ENCODE assay signal across 1 cellular context in the genomic region with DNA sequence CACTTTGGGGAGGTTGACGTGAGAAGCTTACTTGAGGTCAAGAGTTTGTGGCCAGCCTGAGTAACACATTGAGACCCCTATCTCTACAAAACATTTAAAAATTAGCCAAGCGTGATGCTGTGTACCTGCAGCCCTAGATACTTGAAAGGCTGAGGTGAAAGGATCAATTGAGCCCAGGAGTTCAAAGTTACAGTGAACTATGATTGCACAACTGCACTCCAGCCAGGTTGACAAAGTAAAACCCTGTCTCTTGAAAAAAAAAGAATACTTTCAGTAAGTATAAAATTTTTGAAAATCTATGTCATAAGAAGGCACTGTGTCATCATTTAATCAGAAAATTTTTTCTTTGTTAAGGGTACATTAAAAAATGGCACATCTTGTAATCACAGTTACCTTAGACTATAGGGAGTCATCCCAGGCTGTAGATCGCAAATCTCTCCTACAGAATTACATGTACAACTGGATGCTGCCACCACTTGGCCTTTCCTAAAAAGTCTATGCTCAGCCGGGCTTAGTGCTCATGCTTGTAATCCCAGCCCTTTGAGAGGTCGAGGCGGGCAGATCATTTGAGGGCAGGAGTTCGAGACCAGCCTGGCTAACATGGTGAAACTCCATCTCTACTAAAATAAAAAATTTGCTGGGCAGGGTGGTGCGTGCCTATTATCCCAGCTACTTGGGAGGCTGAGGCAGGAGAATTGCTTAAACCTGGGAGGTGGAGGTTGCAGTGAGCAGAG.
TF ChIP-seq lines count a peak whose summit lies in the region.

No MANE protein-coding gene starts in this region.

TF ChIP-seq in HepG2, 621 proteins besides CTCF, POLR2A, EP300 and RAD21 (continued from another document and continues in another):
- TF ChIP-seq, protein P1, sequence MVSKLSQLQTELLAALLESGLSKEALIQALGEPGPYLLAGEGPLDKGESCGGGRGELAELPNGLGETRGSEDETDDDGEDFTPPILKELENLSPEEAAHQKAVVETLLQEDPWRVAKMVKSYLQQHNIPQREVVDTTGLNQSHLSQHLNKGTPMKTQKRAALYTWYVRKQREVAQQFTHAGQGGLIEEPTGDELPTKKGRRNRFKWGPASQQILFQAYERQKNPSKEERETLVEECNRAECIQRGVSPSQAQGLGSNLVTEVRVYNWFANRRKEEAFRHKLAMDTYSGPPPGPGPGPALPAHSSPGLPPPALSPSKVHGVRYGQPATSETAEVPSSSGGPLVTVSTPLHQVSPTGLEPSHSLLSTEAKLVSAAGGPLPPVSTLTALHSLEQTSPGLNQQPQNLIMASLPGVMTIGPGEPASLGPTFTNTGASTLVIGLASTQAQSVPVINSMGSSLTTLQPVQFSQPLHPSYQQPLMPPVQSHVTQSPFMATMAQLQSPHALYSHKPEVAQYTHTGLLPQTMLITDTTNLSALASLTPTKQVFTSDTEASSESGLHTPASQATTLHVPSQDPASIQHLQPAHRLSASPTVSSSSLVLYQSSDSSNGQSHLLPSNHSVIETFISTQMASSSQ (IDR thresholded peaks at IDR 0.05; ENCODE audit: low read depth): peak; percentile 98
- TF ChIP-seq, protein P1 (CRISPR knock-in tag; IDR thresholded peaks at IDR 0.05; ENCODE audit: borderline replicate concordance): peak; percentile 98
- peak; percentile 92 for TF ChIP-seq ATF2 (CRISPR knock-in tag; IDR thresholded peaks at IDR 0.05)
- TF ChIP-seq, protein P2, sequence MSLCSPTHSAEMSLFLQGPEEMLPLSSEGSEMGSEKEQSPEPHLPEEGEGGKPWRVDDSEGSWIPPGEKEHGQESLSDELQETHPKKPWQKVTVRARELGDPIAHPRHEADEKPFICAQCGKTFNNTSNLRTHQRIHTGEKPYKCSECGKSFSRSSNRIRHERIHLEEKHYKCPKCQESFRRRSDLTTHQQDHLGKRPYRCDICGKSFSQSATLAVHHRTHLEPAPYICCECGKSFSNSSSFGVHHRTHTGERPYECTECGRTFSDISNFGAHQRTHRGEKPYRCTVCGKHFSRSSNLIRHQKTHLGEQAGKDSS (CRISPR knock-in tag; IDR thresholded peaks at IDR 0.05; ENCODE audit: borderline replicate concordance, low read depth): peak; percentile 93
- peak; percentile 55; the same call in 1 of the 2 replicates for TF ChIP-seq PRDM10 (CRISPR knock-in tag; IDR thresholded peaks at IDR 0.05; ENCODE audit: low read depth)
- TF ChIP-seq ZNF3 (CRISPR knock-in tag; IDR thresholded peaks at IDR 0.05): peak; percentile 50; the same call in 1 of the 2 replicates
- TF ChIP-seq POGZ (CRISPR knock-in tag; IDR thresholded peaks at IDR 0.05): peak; percentile 84
- TF ChIP-seq IKZF4 (CRISPR knock-in tag; IDR thresholded peaks at IDR 0.05; ENCODE audit: borderline replicate concordance, low read depth, not compliant biosample characterization): no peak
- peak; percentile 63; the same call in 1 of the 2 replicates for TF ChIP-seq JUN (CRISPR knock-in tag; IDR thresholded peaks at IDR 0.05)
- 0 out of 2 replicates have a peak, but pooled peaks have one; percentile 77 for TF ChIP-seq ZNF577 (CRISPR knock-in tag; IDR thresholded peaks at IDR 0.05; ENCODE audit: borderline replicate concordance, low read depth)
- peak; percentile 63 for TF ChIP-seq GATAD1 (CRISPR knock-in tag; IDR thresholded peaks at IDR 0.05)
- peak; percentile 80 for TF ChIP-seq MYPOP (CRISPR knock-in tag; IDR thresholded peaks at IDR 0.05)
- TF ChIP-seq, protein P3, sequence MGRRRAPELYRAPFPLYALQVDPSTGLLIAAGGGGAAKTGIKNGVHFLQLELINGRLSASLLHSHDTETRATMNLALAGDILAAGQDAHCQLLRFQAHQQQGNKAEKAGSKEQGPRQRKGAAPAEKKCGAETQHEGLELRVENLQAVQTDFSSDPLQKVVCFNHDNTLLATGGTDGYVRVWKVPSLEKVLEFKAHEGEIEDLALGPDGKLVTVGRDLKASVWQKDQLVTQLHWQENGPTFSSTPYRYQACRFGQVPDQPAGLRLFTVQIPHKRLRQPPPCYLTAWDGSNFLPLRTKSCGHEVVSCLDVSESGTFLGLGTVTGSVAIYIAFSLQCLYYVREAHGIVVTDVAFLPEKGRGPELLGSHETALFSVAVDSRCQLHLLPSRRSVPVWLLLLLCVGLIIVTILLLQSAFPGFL (CRISPR knock-in tag; IDR thresholded peaks at IDR 0.05): no peak
- peak; percentile 88; the same call in 1 of the 2 replicates for TF ChIP-seq ZNF124 (CRISPR knock-in tag; IDR thresholded peaks at IDR 0.05)
- peak; percentile 97 for TF ChIP-seq MIXL1 (CRISPR knock-in tag; IDR thresholded peaks at IDR 0.05)
- peak; percentile 98 for TF ChIP-seq ADNP (CRISPR knock-in tag; IDR thresholded peaks at IDR 0.05)
- no peak for TF ChIP-seq NPAS2 (CRISPR knock-in tag; IDR thresholded peaks at IDR 0.05; ENCODE audit: borderline replicate concordance)
- TF ChIP-seq HNF4A (CRISPR knock-in tag; IDR thresholded peaks at IDR 0.05): peak; percentile 99
- peak; percentile 75 for TF ChIP-seq BHLHE40 (IDR thresholded peaks at IDR 0.05; ENCODE audit: low read length)
- TF ChIP-seq KDM6A (CRISPR knock-in tag; IDR thresholded peaks at IDR 0.05; ENCODE audit: low read depth): peak; percentile 91
- TF ChIP-seq ZNF460 (CRISPR knock-in tag; IDR thresholded peaks at IDR 0.05; ENCODE audit: borderline replicate concordance): peak; percentile 45; the same call in 1 of the 2 replicates
- no peak for TF ChIP-seq HNRNPLL (IDR thresholded peaks at IDR 0.05; ENCODE audit: low read depth, low read length, poor library complexity, severe bottlenecking)
- TF ChIP-seq NCOA2 (CRISPR knock-in tag; IDR thresholded peaks at IDR 0.05): peak; percentile 98
- peak; percentile 81; the same call in 1 of the 2 replicates for TF ChIP-seq ZNF136 (CRISPR knock-in tag; IDR thresholded peaks at IDR 0.05; ENCODE audit: low read depth)
- peak; percentile 85; the same call in 1 of the 2 replicates for TF ChIP-seq ZNF775 (CRISPR knock-in tag; IDR thresholded peaks at IDR 0.05; ENCODE audit: borderline replicate concordance)
- TF ChIP-seq ZNF335 (CRISPR knock-in tag; IDR thresholded peaks at IDR 0.05): 0 out of 2 replicates have a peak, but pooled peaks have one; percentile 49
- TF ChIP-seq HMG20B (CRISPR knock-in tag; conservative IDR thresholded peaks at IDR 0.05): peak; percentile 87
- TF ChIP-seq NFIC (IDR thresholded peaks at IDR 0.05; ENCODE audit: low read length): peak; percentile 98
- TF ChIP-seq, protein P4, sequence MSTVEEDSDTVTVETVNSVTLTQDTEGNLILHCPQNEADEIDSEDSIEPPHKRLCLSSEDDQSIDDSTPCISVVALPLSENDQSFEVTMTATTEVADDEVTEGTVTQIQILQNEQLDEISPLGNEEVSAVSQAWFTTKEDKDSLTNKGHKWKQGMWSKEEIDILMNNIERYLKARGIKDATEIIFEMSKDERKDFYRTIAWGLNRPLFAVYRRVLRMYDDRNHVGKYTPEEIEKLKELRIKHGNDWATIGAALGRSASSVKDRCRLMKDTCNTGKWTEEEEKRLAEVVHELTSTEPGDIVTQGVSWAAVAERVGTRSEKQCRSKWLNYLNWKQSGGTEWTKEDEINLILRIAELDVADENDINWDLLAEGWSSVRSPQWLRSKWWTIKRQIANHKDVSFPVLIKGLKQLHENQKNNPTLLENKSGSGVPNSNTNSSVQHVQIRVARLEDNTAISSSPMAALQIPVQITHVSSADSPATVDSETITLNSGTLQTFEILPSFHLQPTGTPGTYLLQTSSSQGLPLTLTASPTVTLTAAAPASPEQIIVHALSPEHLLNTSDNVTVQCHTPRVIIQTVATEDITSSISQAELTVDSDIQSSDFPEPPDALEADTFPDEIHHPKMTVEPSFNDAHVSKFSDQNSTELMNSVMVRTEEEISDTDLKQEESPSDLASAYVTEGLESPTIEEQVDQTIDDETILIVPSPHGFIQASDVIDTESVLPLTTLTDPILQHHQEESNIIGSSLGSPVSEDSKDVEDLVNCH (CRISPR knock-in tag; IDR thresholded peaks at IDR 0.05): no peak
- TF ChIP-seq, protein P5, sequence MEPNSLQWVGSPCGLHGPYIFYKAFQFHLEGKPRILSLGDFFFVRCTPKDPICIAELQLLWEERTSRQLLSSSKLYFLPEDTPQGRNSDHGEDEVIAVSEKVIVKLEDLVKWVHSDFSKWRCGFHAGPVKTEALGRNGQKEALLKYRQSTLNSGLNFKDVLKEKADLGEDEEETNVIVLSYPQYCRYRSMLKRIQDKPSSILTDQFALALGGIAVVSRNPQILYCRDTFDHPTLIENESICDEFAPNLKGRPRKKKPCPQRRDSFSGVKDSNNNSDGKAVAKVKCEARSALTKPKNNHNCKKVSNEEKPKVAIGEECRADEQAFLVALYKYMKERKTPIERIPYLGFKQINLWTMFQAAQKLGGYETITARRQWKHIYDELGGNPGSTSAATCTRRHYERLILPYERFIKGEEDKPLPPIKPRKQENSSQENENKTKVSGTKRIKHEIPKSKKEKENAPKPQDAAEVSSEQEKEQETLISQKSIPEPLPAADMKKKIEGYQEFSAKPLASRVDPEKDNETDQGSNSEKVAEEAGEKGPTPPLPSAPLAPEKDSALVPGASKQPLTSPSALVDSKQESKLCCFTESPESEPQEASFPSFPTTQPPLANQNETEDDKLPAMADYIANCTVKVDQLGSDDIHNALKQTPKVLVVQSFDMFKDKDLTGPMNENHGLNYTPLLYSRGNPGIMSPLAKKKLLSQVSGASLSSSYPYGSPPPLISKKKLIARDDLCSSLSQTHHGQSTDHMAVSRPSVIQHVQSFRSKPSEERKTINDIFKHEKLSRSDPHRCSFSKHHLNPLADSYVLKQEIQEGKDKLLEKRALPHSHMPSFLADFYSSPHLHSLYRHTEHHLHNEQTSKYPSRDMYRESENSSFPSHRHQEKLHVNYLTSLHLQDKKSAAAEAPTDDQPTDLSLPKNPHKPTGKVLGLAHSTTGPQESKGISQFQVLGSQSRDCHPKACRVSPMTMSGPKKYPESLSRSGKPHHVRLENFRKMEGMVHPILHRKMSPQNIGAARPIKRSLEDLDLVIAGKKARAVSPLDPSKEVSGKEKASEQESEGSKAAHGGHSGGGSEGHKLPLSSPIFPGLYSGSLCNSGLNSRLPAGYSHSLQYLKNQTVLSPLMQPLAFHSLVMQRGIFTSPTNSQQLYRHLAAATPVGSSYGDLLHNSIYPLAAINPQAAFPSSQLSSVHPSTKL (CRISPR knock-in tag; IDR thresholded peaks at IDR 0.05): peak; percentile 99
